Comparison of ENCODE assay signal across 8 cellular contexts in genomic region chr14:103880334-103880985, GRCh38. TPM values are rescaled to one million over a fixed set of nuclear protein-coding genes. Genes with fewer than 3 reads are reported as not detected.
DNase-seq lines count a peak whose midpoint lies in the region; ATAC-seq, FAIRE-seq and TF ChIP-seq lines count a peak whose summit lies in the region.

No MANE protein-coding gene starts in this region.

- H3K4me1 ChIP-seq in CD8-positive, alpha-beta memory T cell (ENCODE audit: insufficient read depth, low read length), result peaks cover 17% of the 10 kb centered on the region
- peaks cover 11% of the 10 kb centered on the region for H3K4me1 ChIP-seq in keratinocyte (ENCODE audit: control insufficient read depth, extremely low read depth, insufficient read depth, low read length)

- no peak for FAIRE-seq in keratinocyte (lab: Jason Lieb, UNC)

- H4K20me1 ChIP-seq in keratinocyte (ENCODE audit: control insufficient read depth, extremely low read depth, insufficient read depth, low read length), result no peaks in the 10 kb centered on the region

- no peak overlapping the region for H2AFZ ChIP-seq in keratinocyte (ENCODE audit: control insufficient read depth, low read length)

- H3K9ac ChIP-seq in keratinocyte (ENCODE audit: control insufficient read depth, extremely low read depth, insufficient read depth, low read length), result no peak overlapping the region

- H3K9me1 ChIP-seq in keratinocyte (ENCODE audit: control insufficient read depth, extremely low read depth, insufficient read depth, low read length), result no peaks in the 10 kb centered on the region

- peak in 4 of 5 donors; percentile 10 to 65 (median 46) for DNase-seq in CD8-positive, alpha-beta memory T cell
- DNase-seq in MV-4-11 (lab: John Stamatoyannopoulos, UW) (peak; percentile 69), astrocyte of the spinal cord (ENCODE audit: low read depth, low spot score) (peak; percentile 63), keratinocyte (ENCODE audit: low read depth, low spot score) (no peak), NCI-H526 treated with DMSO at 0.1 percent for 48 hours (lab: John Stamatoyannopoulos, UW) (no peak)

- H3K9me3 ChIP-seq in CD8-positive, alpha-beta memory T cell (ENCODE audit: low read length), result no peaks in the 10 kb centered on the region
- H3K9me3 ChIP-seq in keratinocyte (ENCODE audit: control insufficient read depth, low read depth, low read length), result no peaks in the 10 kb centered on the region

- no peaks in the 10 kb centered on the region for H3K79me2 ChIP-seq in keratinocyte (ENCODE audit: control insufficient read depth, insufficient read depth, low read length)

- H3K27ac ChIP-seq in CD8-positive, alpha-beta memory T cell (ENCODE audit: low read depth, low read length), result no peak overlapping the region
- no peak overlapping the region for H3K27ac ChIP-seq in keratinocyte (ENCODE audit: control insufficient read depth, insufficient read depth, low read length)

- H3K27ac Mint-ChIP-seq in CD8-positive, alpha-beta memory T cell, result peak overlapping the region in 1 of 8 donors; percentile 22
- no peak overlapping the region for H3K27ac Mint-ChIP-seq in stimulated activated memory B cell treated with anti-CD40 and anti-IgM and Interleukin-4, amounts not matched to agents 10 μg/mL and 1 μg/mL and 100 μg/mL, for 72 hours

- no peaks in the 10 kb centered on the region for H3K9me3 Mint-ChIP-seq in CD8-positive, alpha-beta memory T cell
- no peaks in the 10 kb centered on the region for H3K9me3 Mint-ChIP-seq in stimulated activated memory B cell treated with anti-CD40 and anti-IgM and Interleukin-4, amounts not matched to agents 10 μg/mL and 1 μg/mL and 100 μg/mL, for 72 hours

- CTCF ChIA-PET in CD8-positive, alpha-beta memory T cell (lab: Charles Lee), result interaction anchor here (1.3 to 1.8 kb wide), 3 partner anchors 20 to 72 kb away, joined by 3 to 9 read pairs (median 4); no protein-coding TSS in a partner anchor

- H3K27me3 Mint-ChIP-seq in CD8-positive, alpha-beta memory T cell, result no peaks in the 10 kb centered on the region
- H3K27me3 Mint-ChIP-seq in stimulated activated memory B cell treated with anti-CD40 and anti-IgM and Interleukin-4, amounts not matched to agents 10 μg/mL and 1 μg/mL and 100 μg/mL, for 72 hours, result peaks cover 32% of the 10 kb centered on the region

- in situ Hi-C loops in astrocyte of the spinal cord (cut with HindIII; ENCODE audit: low sequenced_read_pairs), result no loop called here

- ATAC-seq in stimulated activated memory B cell treated with anti-CD40 and anti-IgM and Interleukin-4, amounts not matched to agents 10 μg/mL and 1 μg/mL and 100 μg/mL, for 72 hours, result no peak
- no peak for ATAC-seq in GM18519 (IDR thresholded peaks at IDR 0.05; ENCODE audit: low FRiP score, unreplicated experiment)
- no peak for ATAC-seq in activated CD4-positive, CD25-positive, alpha-beta regulatory T cell treated with anti-CD3 and anti-CD28 coated beads, Interleukin-2, amount 50 U/mL, for 24 hours

- no peaks in the 10 kb centered on the region for H3K36me3 ChIP-seq in CD8-positive, alpha-beta memory T cell (ENCODE audit: insufficient read depth, low read length)
- H3K36me3 ChIP-seq in keratinocyte (ENCODE audit: control insufficient read depth in 2 of 2, extremely low read depth in 1 of 2, insufficient read depth in 2 of 2, low read length in 2 of 2), result no peaks in the 10 kb centered on the region

- H3K4me1 Mint-ChIP-seq in CD8-positive, alpha-beta memory T cell, result peaks cover 11 to 21% (median 13%) of the 10 kb centered on the region in 3 donors
- peaks cover 7% of the 10 kb centered on the region for H3K4me1 Mint-ChIP-seq in stimulated activated memory B cell treated with anti-CD40 and anti-IgM and Interleukin-4, amounts not matched to agents 10 μg/mL and 1 μg/mL and 100 μg/mL, for 72 hours

- peak overlapping the region; percentile 62 to 81 (median 70) for H3K4me3 Mint-ChIP-seq in CD8-positive, alpha-beta memory T cell
- H3K4me3 Mint-ChIP-seq in stimulated activated memory B cell treated with anti-CD40 and anti-IgM and Interleukin-4, amounts not matched to agents 10 μg/mL and 1 μg/mL and 100 μg/mL, for 72 hours, result peak overlapping the region; percentile 66

- H3K4me2 ChIP-seq in keratinocyte (ENCODE audit: control insufficient read depth, extremely low read depth, insufficient read depth, low read depth, low read length), result peak overlapping the region; percentile 77

- H3K36me3 Mint-ChIP-seq in CD8-positive, alpha-beta memory T cell, result no peaks in the 10 kb centered on the region
- H3K36me3 Mint-ChIP-seq in stimulated activated memory B cell treated with anti-CD40 and anti-IgM and Interleukin-4, amounts not matched to agents 10 μg/mL and 1 μg/mL and 100 μg/mL, for 72 hours, result no peaks in the 10 kb centered on the region

- peak overlapping the region; percentile 53 for H3K4me3 ChIP-seq in CD8-positive, alpha-beta memory T cell (ENCODE audit: low read length)
- H3K4me3 ChIP-seq in astrocyte of the spinal cord (ENCODE audit: low read depth, low read length) (no peak overlapping the region), keratinocyte (ENCODE audit: control insufficient read depth in 2 of 3, extremely low read depth in 1 of 3, insufficient read depth in 2 of 3, low read depth in 1 of 3, low read length in 3 of 3) (peak overlapping the region in 1 of 3 experiments; percentile 6)

- dilution Hi-C loops in keratinocyte (cut with MboI; ENCODE audit: extremely low pct_ligation_motif_present, low sequenced_read_pairs), result no loop called here

- no peaks in the 10 kb centered on the region for H3K27me3 ChIP-seq in CD8-positive, alpha-beta memory T cell (ENCODE audit: insufficient read depth, low read length, poor library complexity, severe bottlenecking)
- peaks cover 14% of the 10 kb centered on the region for H3K27me3 ChIP-seq in keratinocyte (ENCODE audit: control insufficient read depth, extremely low read depth, insufficient read depth, low read length)

- POLR2A ChIA-PET in CD8-positive, alpha-beta memory T cell (lab: Charles Lee), result interaction anchor here (0.7 kb wide), 1 partner anchor 60 kb away, joined by 3 read pairs; no protein-coding TSS in a partner anchor

- no peak for TF ChIP-seq CTCF in astrocyte of the spinal cord (IDR thresholded peaks at IDR 0.05; ENCODE audit: low read depth, low read length)
- TF ChIP-seq CTCF in keratinocyte (optimal IDR thresholded peaks at IDR 0.05 in 1 of 3, IDR thresholded peaks at IDR 0.05 in 1 of 3, conservative IDR thresholded peaks at IDR 0.05 in 1 of 3; ENCODE audit: extremely low read depth in 1 of 3, insufficient read depth in 2 of 3, low read length in 3 of 3), result no peak

RNA-seq across cellular contexts. Expression of gene PPP1R13B, which starts 33.1 kb away (rescaled TPM):
- 10 to 100 TPM; 14.0 to 14.4 TPM for total RNA-seq in CD8-positive, alpha-beta memory T cell
- 10.4 TPM for polyA plus RNA-seq in CD8-positive, alpha-beta memory T cell
- polyA plus RNA-seq in keratinocyte, result 5.8 to 7.7 TPM (median 6.6 TPM) in 3 replicates
- polyA plus RNA-seq in keratinocyte (2011; ENCODE audit: low read depth), result 38.4 TPM
- polyA plus RNA-seq in keratinocyte (2011; cell fraction: cytosol; rRNA removed), result 5.1 and 5.3 TPM in 2 replicates
- polyA plus RNA-seq in keratinocyte (2011; cell fraction: nucleus; rRNA removed), result 22.3 and 26.6 TPM in 2 replicates
- polyA plus RNA-seq in keratinocyte (2012; ENCODE audit: low replicate concordance), result 7.5 and 13.0 TPM in 2 replicates
- polyA minus RNA-seq in keratinocyte, result 16.2 to 31.2 TPM (median 24.2 TPM) in 3 replicates
- 5.0 TPM for polyA minus RNA-seq in keratinocyte (2011; cell fraction: cytosol; rRNA and poly(A)+ RNA removed)
- 15.7 and 23.7 TPM in 2 replicates for polyA minus RNA-seq in keratinocyte (2011; cell fraction: nucleus; rRNA and poly(A)+ RNA removed)

RNA-seq across cellular contexts. Expression of gene TDRD9, which starts 47.8 kb away (rescaled TPM):
- under 1 TPM; 0.44 to 0.46 TPM for total RNA-seq in CD8-positive, alpha-beta memory T cell
- 1.3 TPM for polyA plus RNA-seq in CD8-positive, alpha-beta memory T cell
- 0.06 to 0.10 TPM (median 0.09 TPM) in 3 replicates for polyA plus RNA-seq in keratinocyte
- polyA plus RNA-seq in keratinocyte (2011; ENCODE audit: low read depth), result not detected
- 0.04 and 0.06 TPM in 2 replicates for polyA plus RNA-seq in keratinocyte (2011; cell fraction: cytosol; rRNA removed)
- 0.19 and 0.20 TPM in 2 replicates for polyA plus RNA-seq in keratinocyte (2011; cell fraction: nucleus; rRNA removed)
- 0.08 and 0.37 TPM in 2 replicates for polyA plus RNA-seq in keratinocyte (2012; ENCODE audit: low replicate concordance)
- polyA minus RNA-seq in keratinocyte, result 0.10 TPM in 2 of 3 replicates, not detected in the other
- not detected for polyA minus RNA-seq in keratinocyte (2011; cell fraction: cytosol; rRNA and poly(A)+ RNA removed)
- polyA minus RNA-seq in keratinocyte (2011; cell fraction: nucleus; rRNA and poly(A)+ RNA removed), result 0.11 TPM in 1 of 2 replicates, not detected in the other

Comparison
In these comparisons a context has a peak if more than half of its experiments do, and no peak if none do; other contexts are left out.
1. DNase-seq: peak in CD8-positive, alpha-beta memory T cell (4 of 5), MV-4-11 (single experiment) and astrocyte of the spinal cord (single experiment); none in keratinocyte (single experiment) and NCI-H526 treated with DMSO at 0.1 percent for 48 hours (single experiment).